In genomic region chr16:11224894-11225676, GRCh38 we compare ENCODE assay signal across 1 cellular context.
TF ChIP-seq lines count a peak whose summit lies in the region.

No MANE protein-coding gene starts in this region.

TF ChIP-seq in HepG2, 621 proteins besides CTCF, POLR2A, EP300 and RAD21 (continued from another document and continues in another):
- TF ChIP-seq NFAT5 (CRISPR knock-in tag; IDR thresholded peaks at IDR 0.05) (0 out of 2 replicates have a peak, but pooled peaks have one; percentile 46), ZFP37 (CRISPR knock-in tag; IDR thresholded peaks at IDR 0.05; ENCODE audit: borderline replicate concordance) (no peak), ZNF44 (CRISPR knock-in tag; IDR thresholded peaks at IDR 0.05) (no peak), ZNF703 (CRISPR knock-in tag; IDR thresholded peaks at IDR 0.05; ENCODE audit: borderline replicate concordance) (no peak), ZNF580 (CRISPR knock-in tag; IDR thresholded peaks at IDR 0.05; ENCODE audit: borderline replicate concordance, low read depth) (no peak), MAF1 (CRISPR knock-in tag; IDR thresholded peaks at IDR 0.05; ENCODE audit: borderline replicate concordance) (no peak), RXRA (CRISPR knock-in tag; IDR thresholded peaks at IDR 0.05) (no peak), ZNF451 (CRISPR knock-in tag; IDR thresholded peaks at IDR 0.05) (no peak), BCL3 (CRISPR knock-in tag; IDR thresholded peaks at IDR 0.05) (no peak), THYN1 (CRISPR knock-in tag; IDR thresholded peaks at IDR 0.05; ENCODE audit: borderline replicate concordance, low read depth) (no peak), ZNF414 (CRISPR knock-in tag; IDR thresholded peaks at IDR 0.05) (no peak), ZBTB7B (CRISPR knock-in tag; IDR thresholded peaks at IDR 0.05) (no peak), ARID4A (CRISPR knock-in tag; IDR thresholded peaks at IDR 0.05; ENCODE audit: borderline replicate concordance) (no peak), ZNF646 (CRISPR knock-in tag; IDR thresholded peaks at IDR 0.05) (0 out of 2 replicates have a peak, but pooled peaks have one; percentile 12), ZNF124 (CRISPR knock-in tag; IDR thresholded peaks at IDR 0.05) (no peak), TRIM22 (IDR thresholded peaks at IDR 0.05) (no peak), YEATS4 (CRISPR knock-in tag; IDR thresholded peaks at IDR 0.05; ENCODE audit: borderline replicate concordance) (no peak), MLXIP (CRISPR knock-in tag; IDR thresholded peaks at IDR 0.05; ENCODE audit: borderline replicate concordance) (no peak), ZNF781 (CRISPR knock-in tag; IDR thresholded peaks at IDR 0.05; ENCODE audit: borderline replicate concordance, not compliant biosample characterization) (no peak), PITX1 (CRISPR knock-in tag; IDR thresholded peaks at IDR 0.05) (no peak), HIC2 (CRISPR knock-in tag; IDR thresholded peaks at IDR 0.05; ENCODE audit: low read depth) (no peak), TIGD3 (CRISPR knock-in tag; IDR thresholded peaks at IDR 0.05; ENCODE audit: borderline replicate concordance) (no peak), MIXL1 (CRISPR knock-in tag; IDR thresholded peaks at IDR 0.05) (no peak), SOX13 (IDR thresholded peaks at IDR 0.05) (no peak), SOX13 (CRISPR knock-in tag; conservative IDR thresholded peaks at IDR 0.05 in 1 of 2, IDR thresholded peaks at IDR 0.05 in 1 of 2) (no peak)
